9 cellular contexts compared by ENCODE assay signal in genomic region chr2:160666019-160666676, GRCh38.
A peak's percentile ranks its signal among the peaks of the same experiment; 100 is the strongest.
DNase-seq lines count a peak whose midpoint lies in the region; ATAC-seq and TF ChIP-seq lines count a peak whose summit lies in the region.
"Had no signal": no experiment of that assay in that cellular context is flagged by ENCODE, and none has a peak within 500 bp of the region (broad histone marks: within the 10 kb centered on the region; RNA-seq: fewer than 3 reads in every experiment).

No MANE protein-coding gene starts in this region.

- TF ChIP-seq CTCF in foreskin keratinocyte (conservative IDR thresholded peaks at IDR 0.05): no peak

- H3K27me3 ChIP-seq in BLaER1 treated with 17β-estradiol and CSF1 and Interleukin-3, amounts not matched to agents 10 nM and 100 nM: no peaks in the 10 kb centered on the region
- H3K27me3 ChIP-seq in foreskin keratinocyte: no peaks in the 10 kb centered on the region

- peak overlapping the region in 1 of 10 experiments; percentile 1; a peak in 1 of 20 replicates for H3K4me3 ChIP-seq in BLaER1 treated with 17β-estradiol and CSF1 and Interleukin-3, amounts not matched to agents 10 nM and 100 nM
- H3K4me3 ChIP-seq: K562 had no signal

- H3K36me3 ChIP-seq in BLaER1 treated with 17β-estradiol and CSF1 and Interleukin-3, amounts not matched to agents 10 nM and 100 nM: no peaks in the 10 kb centered on the region

- no peaks in the 10 kb centered on the region for H3K9me3 ChIP-seq in BLaER1 treated with 17β-estradiol and CSF1 and Interleukin-3, amounts not matched to agents 10 nM and 100 nM (replicated peaks in 1 of 11)

- H4K20me1 ChIP-seq in BLaER1 treated with 17β-estradiol and CSF1 and Interleukin-3, amounts not matched to agents 10 nM and 100 nM: no peaks in the 10 kb centered on the region

- peak; percentile 70 for DNase-seq in HS-27A (ENCODE audit: low read depth)
- peak; percentile 54 for DNase-seq in SW480 (ENCODE audit: low spot score)
- DNase-seq in foreskin keratinocyte: peak; percentile 76 to 89
- DNase-seq in renal cortical epithelial cell (ENCODE audit: low read depth): peak; percentile 98
- no peak for DNase-seq in cerebellum (ENCODE audit: low spot score)
- DNase-seq in substantia nigra (lab: John Stamatoyannopoulos, UW): no peak

- peak overlapping the region; percentile 43 to 81 (median 69) for H3K4me2 ChIP-seq in BLaER1 treated with 17β-estradiol and CSF1 and Interleukin-3, amounts not matched to agents 10 nM and 100 nM

- H3K27ac ChIP-seq in BLaER1 treated with 17β-estradiol and CSF1 and Interleukin-3, amounts not matched to agents 10 nM and 100 nM: peak overlapping the region in 10 of 11 experiments; percentile 20 to 85 (median 68); a peak in 18 of 22 replicates
- peak overlapping the region; percentile 27 for H3K27ac ChIP-seq in foreskin keratinocyte
- H3K27ac ChIP-seq in substantia nigra (ENCODE audit: low read depth, low read length, poor library complexity, severe bottlenecking): no peak overlapping the region

- H3K4me1 ChIP-seq in BLaER1 treated with 17β-estradiol and CSF1 and Interleukin-3, amounts not matched to agents 10 nM and 100 nM: peaks cover 20 to 48% (median 31%) of the 10 kb centered on the region in 10 experiments
- peaks cover 7% of the 10 kb centered on the region for H3K4me1 ChIP-seq in foreskin keratinocyte

- peak overlapping the region in 8 of 11 experiments; percentile 4 to 67 (median 52); a peak in 11 of 22 replicates for H3K9ac ChIP-seq in BLaER1 treated with 17β-estradiol and CSF1 and Interleukin-3, amounts not matched to agents 10 nM and 100 nM

- ATAC-seq in GM19351 (IDR thresholded peaks at IDR 0.05; ENCODE audit: unreplicated experiment) (peak; percentile 84), foreskin keratinocyte (peak; percentile 98)
- ATAC-seq: K562 had no signal

Comparison
In these comparisons a context has a peak if more than half of its experiments do, and no peak if none do; other contexts are left out.
1. DNase-seq: peak in HS-27A (single experiment), SW480 (single experiment), foreskin keratinocyte (2 of 2) and renal cortical epithelial cell (single experiment); none in cerebellum (single experiment) and substantia nigra (0 of 49).